ENCODE assay signal across 9 cellular contexts in genomic region chr13:41004875-41005693, GRCh38. TPM values are rescaled to one million over a fixed set of nuclear protein-coding genes. Genes with fewer than 3 reads are reported as not detected.
DNase-seq lines count a peak whose midpoint lies in the region; ATAC-seq and TF ChIP-seq lines count a peak whose summit lies in the region.
"Had no signal": no experiment of that assay in that cellular context is flagged by ENCODE, and none has a peak within 500 bp of the region (broad histone marks: within the 10 kb centered on the region; RNA-seq: fewer than 3 reads in every experiment).

No MANE protein-coding gene starts in this region.

- H3K36me3 ChIP-seq in mesenchymal stem cell (ENCODE audit: control insufficient read depth in 1 of 2, insufficient read depth in 2 of 2, low read depth in 1 of 2, low read length in 2 of 2) = no peaks in the 10 kb centered on the region

- intact Hi-C loops in left ventricle myocardium superior (cut with micrococcal nuclease) = no loop called here
- intact Hi-C loops in cardiac septum (cut with DNase I) = no loop called here

- H3K4me2 ChIP-seq in mesenchymal stem cell (ENCODE audit: low read length, poor library complexity, severe bottlenecking) = no peak overlapping the region

- H3K4me3 ChIP-seq in mesenchymal stem cell (ENCODE audit: insufficient read depth in 1 of 2, low read depth in 1 of 2, low read length in 2 of 2) = no peak overlapping the region
- H3K4me3 ChIP-seq: skin epidermis had no signal

- H3K27ac ChIP-seq in mesenchymal stem cell (ENCODE audit: low read length, poor library complexity, severe bottlenecking) = no peak overlapping the region
- H3K27ac ChIP-seq in RWPE1 = no peak overlapping the region

- POLR2A ChIA-PET in RWPE1 (lab: Yijun Ruan, JAX; ENCODE audit: low non-redundant PET) = no interaction called here

- H2BK120ac ChIP-seq in mesenchymal stem cell (ENCODE audit: low read depth, low read length) = no peak overlapping the region

- DNase-seq in left ventricle myocardium superior (no peak), cardiac septum (ENCODE audit: low spot score) (no peak), SKM-1 treated with dmso at 0.1 percent for 144 hours (lab: John Stamatoyannopoulos, UW; ENCODE audit: unreplicated experiment) (peak; percentile 78), mesenchymal stem cell (peak; percentile 61), RWPE1 (ENCODE audit: low spot score) (no peak), NCI-H1105 treated with DMSO at 0.1 percent for 48 hours (lab: John Stamatoyannopoulos, UW) (no peak), NCI-H2107 (lab: John Stamatoyannopoulos, UW) (no peak)

- H2AFZ ChIP-seq in mesenchymal stem cell (ENCODE audit: low read depth, low read length) = no peak overlapping the region

- no peak overlapping the region for H2BK12ac ChIP-seq in mesenchymal stem cell (ENCODE audit: low read length in 2 of 2)

- H2BK15ac ChIP-seq in mesenchymal stem cell (ENCODE audit: low read depth, poor library complexity, severe bottlenecking) = no peak overlapping the region

- ATAC-seq in left ventricle myocardium superior (peak; percentile 23), HG03159 (IDR thresholded peaks at IDR 0.05; ENCODE audit: unreplicated experiment) (peak; percentile 71)

- no peak overlapping the region for H3K18ac ChIP-seq in mesenchymal stem cell (ENCODE audit: low read depth in 1 of 2, low read length in 2 of 2)

- peaks cover 2% of the 10 kb centered on the region for H3K4me1 ChIP-seq in mesenchymal stem cell (ENCODE audit: control insufficient read depth, insufficient read depth, low read depth, low read length)

- H3K23ac ChIP-seq in mesenchymal stem cell (ENCODE audit: low read length in 2 of 2) = no peak overlapping the region

- no peaks in the 10 kb centered on the region for H3K27me3 ChIP-seq in mesenchymal stem cell (ENCODE audit: control insufficient read depth in 1 of 2, insufficient read depth in 1 of 2, low read length in 2 of 2)

- CTCF ChIA-PET in RWPE1 (lab: Yijun Ruan, JAX) = no interaction called here

- no peak overlapping the region for H2AK5ac ChIP-seq in mesenchymal stem cell (ENCODE audit: low read length, severe bottlenecking)

- H3K79me1 ChIP-seq in mesenchymal stem cell (replicated peaks; ENCODE audit: low read length, poor library complexity, severe bottlenecking) = peaks cover 2% of the 10 kb centered on the region

- H4K8ac ChIP-seq in mesenchymal stem cell (ENCODE audit: low read length) = no peak overlapping the region

- no peak overlapping the region for H2BK5ac ChIP-seq in mesenchymal stem cell (ENCODE audit: low read depth, low read length, poor library complexity, severe bottlenecking)

- H3K9me3 ChIP-seq in mesenchymal stem cell (ENCODE audit: control insufficient read depth, low read length) = no peaks in the 10 kb centered on the region

- H3K4ac ChIP-seq in mesenchymal stem cell (ENCODE audit: low read depth in 1 of 2, low read length in 2 of 2) = no peak overlapping the region

- no peak for TF ChIP-seq CTCF in RWPE1 (conservative IDR thresholded peaks at IDR 0.05; ENCODE audit: low read depth)

- no peak overlapping the region for H3K9ac ChIP-seq in mesenchymal stem cell (ENCODE audit: low read length)

- WGBS in mesenchymal stem cell = 30% methylated on average over 3 of the region's 4 CpGs

- H4K91ac ChIP-seq in mesenchymal stem cell (ENCODE audit: low read length) = no peak overlapping the region

- no peak overlapping the region for H3K14ac ChIP-seq in mesenchymal stem cell (ENCODE audit: low read length in 2 of 2)

RNA-seq across cellular contexts. Expression of gene ELF1, which starts 14.0 kb away (rescaled TPM):
- total RNA-seq in left ventricle myocardium superior = 33.3 TPM
- total RNA-seq in cardiac septum = 36.6 TPM
- polyA plus RNA-seq in mesenchymal stem cell (2013, experiment 1 of 2) = 50.1 TPM
- 49.3 TPM for polyA plus RNA-seq in mesenchymal stem cell (2013, experiment 2 of 2)

RNA-seq across cellular contexts. Expression of gene WBP4, which starts 56.2 kb away (rescaled TPM):
- 20.8 TPM for total RNA-seq in left ventricle myocardium superior
- total RNA-seq in cardiac septum = 18.1 TPM
- 17.5 TPM for polyA plus RNA-seq in mesenchymal stem cell (2013, experiment 1 of 2)
- 17.7 TPM for polyA plus RNA-seq in mesenchymal stem cell (2013, experiment 2 of 2)

Comparison
In these comparisons a context has a peak if more than half of its experiments do, and no peak if none do; other contexts are left out.
1. DNase-seq: peak in SKM-1 treated with dmso at 0.1 percent for 144 hours (single experiment) and mesenchymal stem cell (single experiment); none in left ventricle myocardium superior (single experiment), cardiac septum (single experiment), RWPE1 (single experiment), NCI-H1105 treated with DMSO at 0.1 percent for 48 hours (single experiment) and NCI-H2107 (single experiment).